In genomic region chr15:70154440-70155347, GRCh38 we compare ENCODE assay signal across 11 cellular contexts. TPM values are rescaled to one million over a fixed set of nuclear protein-coding genes. Genes with fewer than 3 reads are reported as not detected.
DNase-seq lines count a peak whose midpoint lies in the region; TF ChIP-seq lines count a peak whose summit lies in the region.
"Had no signal": no experiment of that assay in that cellular context is flagged by ENCODE, and none has a peak within 500 bp of the region (broad histone marks: within the 10 kb centered on the region; RNA-seq: fewer than 3 reads in every experiment).

No MANE protein-coding gene starts in this region.

- peak; percentile 74 for DNase-seq in NCI-H226
- peak; percentile 71 for DNase-seq in choroid plexus epithelial cell (ENCODE audit: low read depth)
- peak; percentile 75 for DNase-seq in left kidney (ENCODE audit: low read depth, low spot score)
- peak; percentile 68 for DNase-seq in smooth muscle cell (lab: John Stamatoyannopoulos, UW; ENCODE audit: unreplicated experiment)
- no peak for DNase-seq in activated gamma-delta T cell (lab: John Stamatoyannopoulos, UW)
- DNase-seq in hippocampal formation (lab: John Stamatoyannopoulos, UW), result no peak
- DNase-seq in stimulated activated CD4-positive, alpha-beta T cell treated with anti-CD3 and anti-CD28 coated beads, Interleukin-12 subunit alpha, Interleukin-12 subunit beta, amount 100 ng/mL, for 4 hours, result no peak
- DNase-seq in AG08396 (ENCODE audit: low spot score), result no peak
- DNase-seq: activated CD4-positive, alpha-beta T cell treated with anti-CD3 and anti-CD28 coated beads for 4 hours; activated naive CD4-positive, alpha-beta T cell treated with anti-CD3 and anti-CD28 coated beads, Interleukin-2, amount 10 ng/mL, durations not matched to agents 7 days and 5 days had no signal

- TF ChIP-seq CTCF in choroid plexus epithelial cell (conservative IDR thresholded peaks at IDR 0.05; ENCODE audit: low read depth, low read length), result no peak
- no peak for TF ChIP-seq CTCF in smooth muscle cell (IDR thresholded peaks at IDR 0.05; ENCODE audit: borderline replicate concordance, insufficient read depth, poor library complexity, severe bottlenecking)

- WGBS in smooth muscle cell (ENCODE audit: low lambda C conversion rate), result 4% methylated on average over 21 of the region's 21 CpGs

- no peaks in the 10 kb centered on the region for H3K79me2 ChIP-seq in smooth muscle cell (ENCODE audit: low read depth)

- no peaks in the 10 kb centered on the region for H3K9me3 ChIP-seq in smooth muscle cell (replicated peaks; ENCODE audit: low read depth)

- H3K4me3 ChIP-seq in choroid plexus epithelial cell (ENCODE audit: low read depth, low read length) (no peak overlapping the region), smooth muscle cell (no peak overlapping the region)

- H3K27me3 ChIP-seq in smooth muscle cell (ENCODE audit: low read depth), result no peaks in the 10 kb centered on the region

- no peak overlapping the region for H2AFZ ChIP-seq in smooth muscle cell (ENCODE audit: low read depth)

- H3K27ac ChIP-seq in smooth muscle cell (ENCODE audit: low read depth), result peak overlapping the region; percentile 56
- H3K27ac ChIP-seq: KMS-11 had no signal

- H4K20me1 ChIP-seq in smooth muscle cell (ENCODE audit: low read depth), result no peaks in the 10 kb centered on the region

- H3F3A ChIP-seq in smooth muscle cell (ENCODE audit: low read depth), result peaks cover 48% of the 10 kb centered on the region

- H3K4me2 ChIP-seq in smooth muscle cell, result peak overlapping the region; percentile 53
- H3K4me2 ChIP-seq: KMS-11 had no signal

- H3K9ac ChIP-seq in smooth muscle cell (ENCODE audit: low read depth), result no peak overlapping the region
- H3K9ac ChIP-seq: KMS-11 had no signal

- H3K4me1 ChIP-seq in smooth muscle cell (ENCODE audit: low read depth), result peaks cover 18% of the 10 kb centered on the region

- no peaks in the 10 kb centered on the region for H3K36me3 ChIP-seq in smooth muscle cell (ENCODE audit: low read depth)

RNA-seq across cellular contexts. Expression of gene TLE3, which starts 57.0 kb away (rescaled TPM):
- 46.9 and 53.2 TPM in 2 replicates for total RNA-seq in smooth muscle cell
- polyA plus RNA-seq in smooth muscle cell, result 39.7 and 50.9 TPM in 2 replicates

Comparison
In these comparisons a context has a peak if more than half of its experiments do, and no peak if none do; other contexts are left out.
1. DNase-seq: peak in NCI-H226 (single experiment), choroid plexus epithelial cell (single experiment), left kidney (single experiment) and smooth muscle cell (single experiment); none in activated gamma-delta T cell (single experiment), hippocampal formation (0 of 2), stimulated activated CD4-positive, alpha-beta T cell treated with anti-CD3 and anti-CD28 coated beads, Interleukin-12 subunit alpha, Interleukin-12 subunit beta, amount 100 ng/mL, for 4 hours (single experiment) and AG08396 (single experiment).